8 cellular contexts compared by ENCODE assay signal in the genomic region with DNA sequence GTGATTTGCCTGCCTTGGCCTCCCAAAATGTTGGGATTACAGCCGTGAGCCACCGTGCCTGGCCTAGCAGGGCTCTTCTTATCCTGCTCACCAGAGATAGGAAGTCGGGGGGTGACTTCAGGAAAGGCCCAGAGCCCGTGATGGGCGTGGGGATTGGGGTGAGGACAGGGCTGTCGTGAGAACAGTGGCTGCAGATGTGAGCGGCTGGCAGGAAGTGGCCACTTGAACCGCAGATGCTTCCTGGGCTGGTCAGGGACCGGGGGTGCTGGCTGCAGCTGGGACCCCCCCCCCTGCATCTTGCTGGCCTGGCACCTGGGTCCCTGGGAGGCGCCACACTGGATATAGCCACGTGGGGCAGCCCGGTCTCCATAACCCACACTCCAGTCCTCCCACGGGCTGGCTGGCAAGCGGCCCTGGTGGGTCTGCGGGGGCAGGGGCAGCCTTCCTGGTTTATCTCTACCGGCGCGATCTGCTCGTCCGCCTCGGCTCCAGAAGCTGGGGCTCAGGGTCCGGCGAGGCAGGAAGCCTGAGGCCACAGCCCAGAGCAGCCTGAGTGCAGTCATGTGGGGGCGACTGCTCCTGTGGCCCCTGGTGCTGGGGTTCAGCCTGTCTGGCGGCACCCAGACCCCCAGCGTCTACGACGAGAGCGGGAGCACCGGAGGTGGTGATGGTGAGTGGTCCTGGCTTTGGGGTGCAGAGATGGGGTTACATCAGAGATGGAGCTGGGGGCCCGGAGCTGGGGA.
DNase-seq lines count a peak whose midpoint lies in the region; ATAC-seq and TF ChIP-seq lines count a peak whose summit lies in the region.

A gene (plus strand): TSS at position 371 of the 743 bp plus-strand sequence. CDS start 191 bp downstream, at position 562.

- H3K4me3 ChIP-seq in AG10803 (ENCODE audit: low read length) = no peak within 1 kb of the TSS

- ATAC-seq in GM19438 (IDR thresholded peaks at IDR 0.05; ENCODE audit: low read depth, unreplicated experiment) = peak; percentile 49
- ATAC-seq in HG02884 (IDR thresholded peaks at IDR 0.05; ENCODE audit: unreplicated experiment) = no peak
- no peak for ATAC-seq in HG02970 (IDR thresholded peaks at IDR 0.05; ENCODE audit: low FRiP score, unreplicated experiment)

- TF ChIP-seq CTCF in AG10803 (conservative IDR thresholded peaks at IDR 0.05; ENCODE audit: low read length) = no peak

- DNase-seq in AG10803 (ENCODE audit: low read depth) (peak; percentile 64), SW480 (ENCODE audit: low spot score) (peak; percentile 75), left kidney (ENCODE audit: low read depth, low spot score) (peak; percentile 76), SIG-M5 treated with dmso at 0.1 percent for 504 hours (lab: John Stamatoyannopoulos, UW; ENCODE audit: unreplicated experiment) (no peak)
- DNase-seq in stimulated activated CD4-positive, alpha-beta T cell treated with anti-CD3 and anti-CD28 coated beads, Interleukin-4, amount 100 ng/mL, for 24 hours = no peak

Comparison
In these comparisons a context has a peak if more than half of its experiments do, and no peak if none do; other contexts are left out.
1. DNase-seq: peak in AG10803 (single experiment), SW480 (single experiment) and left kidney (single experiment); none in SIG-M5 treated with dmso at 0.1 percent for 504 hours (single experiment) and stimulated activated CD4-positive, alpha-beta T cell treated with anti-CD3 and anti-CD28 coated beads, Interleukin-4, amount 100 ng/mL, for 24 hours (single experiment).